ENCODE assay signal across 17 cellular contexts in genomic region chr13:98519976-98520375, GRCh38. TPM values are rescaled to one million over a fixed set of nuclear protein-coding genes. Genes with fewer than 3 reads are reported as not detected.
DNase-seq lines count a peak whose midpoint lies in the region; ATAC-seq and TF ChIP-seq lines count a peak whose summit lies in the region.
"Had no signal": no experiment of that assay in that cellular context is flagged by ENCODE, and none has a peak within 500 bp of the region (broad histone marks: within the 10 kb centered on the region; RNA-seq: fewer than 3 reads in every experiment).

No MANE protein-coding gene starts in this region.

- peak overlapping the region; percentile 44 to 59 for H3K27ac Mint-ChIP-seq in effector memory CD8-positive, alpha-beta T cell
- peak overlapping the region; percentile 77 for H3K27ac Mint-ChIP-seq in stimulated activated naive B cell treated with anti-CD40 and anti-IgM and Interleukin-4, amounts not matched to agents 10 μg/mL and 1 μg/mL and 100 μg/mL, for 72 hours

- H3K4me1 Mint-ChIP-seq in effector memory CD8-positive, alpha-beta T cell (ENCODE audit: low read depth in 2 of 2): peaks cover 70 to 77% of the 10 kb centered on the region in 2 donors
- peaks cover 74 to 96% of the 10 kb centered on the region in 2 donors for H3K4me1 Mint-ChIP-seq in stimulated activated naive B cell treated with anti-CD40 and anti-IgM and Interleukin-4, amounts not matched to agents 10 μg/mL and 1 μg/mL and 100 μg/mL, for 72 hours

- in situ Hi-C loops in SK-MEL-5 (cut with HindIII; ENCODE audit: low pct_unique_long_range_greater_than_20kb, low sequenced_read_pairs): no loop called here

- 46 to 65% (median 48%) methylated on average over 4 of the region's 4 CpGs for WGBS in heart left ventricle, 4 donors

- TF ChIP-seq POLR2A in heart left ventricle (IDR thresholded peaks at IDR 0.05): no peak

- H3K36me3 ChIP-seq in cardiac muscle cell (peaks cover 3% of the 10 kb centered on the region), heart left ventricle (peaks cover 0 to 23% (median 5%) of the 10 kb centered on the region in 9 donors)
- H3K36me3 ChIP-seq: thyroid gland had no signal

- H3K4me1 ChIP-seq in cardiac muscle cell (ENCODE audit: low read depth): peaks cover 56% of the 10 kb centered on the region
- peaks cover 7 to 89% (median 56%) of the 10 kb centered on the region in 12 donors for H3K4me1 ChIP-seq in heart left ventricle

- peaks cover 39% of the 10 kb centered on the region for H3K36me3 Mint-ChIP-seq in effector memory CD8-positive, alpha-beta T cell (ENCODE audit: insufficient read depth)
- H3K36me3 Mint-ChIP-seq in stimulated activated naive B cell treated with anti-CD40 and anti-IgM and Interleukin-4, amounts not matched to agents 10 μg/mL and 1 μg/mL and 100 μg/mL, for 72 hours: peaks cover 26 to 48% of the 10 kb centered on the region in 2 donors

- H3K9me3 ChIP-seq in cardiac muscle cell (ENCODE audit: low read depth): no peaks in the 10 kb centered on the region
- H3K9me3 ChIP-seq in heart left ventricle: no peaks in the 10 kb centered on the region
- H3K9me3 ChIP-seq: psoas muscle, thyroid gland had no signal

- H3K4me3 ChIP-seq in cardiac muscle cell: no peak overlapping the region
- H3K4me3 ChIP-seq in heart left ventricle: no peak overlapping the region
- H3K4me3 ChIP-seq: coronary artery, psoas muscle, thyroid gland had no signal

- H3K27me3 Mint-ChIP-seq in effector memory CD8-positive, alpha-beta T cell: no peaks in the 10 kb centered on the region
- H3K27me3 Mint-ChIP-seq in stimulated activated naive B cell treated with anti-CD40 and anti-IgM and Interleukin-4, amounts not matched to agents 10 μg/mL and 1 μg/mL and 100 μg/mL, for 72 hours: no peaks in the 10 kb centered on the region

- ATAC-seq in heart left ventricle: no peak
- ATAC-seq in effector memory CD8-positive, alpha-beta T cell (replicated peaks): no peak
- ATAC-seq in stimulated activated naive B cell treated with anti-CD40 and anti-IgM and Interleukin-4, amounts not matched to agents 10 μg/mL and 1 μg/mL and 100 μg/mL, for 72 hours (replicated peaks): no peak
- no peak for ATAC-seq in activated CD4-positive, CD25-positive, alpha-beta regulatory T cell treated with anti-CD3 and anti-CD28 coated beads, Interleukin-2, amount 50 U/mL, for 24 hours
- ATAC-seq: left ventricle myocardium superior had no signal

- H3K27me3 ChIP-seq in cardiac muscle cell (no peaks in the 10 kb centered on the region), heart left ventricle (no peaks in the 10 kb centered on the region)
- H3K27me3 ChIP-seq: thyroid gland had no signal

- no peaks in the 10 kb centered on the region for H3K9me3 Mint-ChIP-seq in effector memory CD8-positive, alpha-beta T cell
- H3K9me3 Mint-ChIP-seq in stimulated activated naive B cell treated with anti-CD40 and anti-IgM and Interleukin-4, amounts not matched to agents 10 μg/mL and 1 μg/mL and 100 μg/mL, for 72 hours: peaks cover 0 to 4% of the 10 kb centered on the region in 2 donors

- H3K4me3 Mint-ChIP-seq in effector memory CD8-positive, alpha-beta T cell: peak overlapping the region in 1 of 2 donors; percentile 0
- H3K4me3 Mint-ChIP-seq in stimulated activated naive B cell treated with anti-CD40 and anti-IgM and Interleukin-4, amounts not matched to agents 10 μg/mL and 1 μg/mL and 100 μg/mL, for 72 hours: no peak overlapping the region

- H3K27ac ChIP-seq in cardiac muscle cell (peak overlapping the region; percentile 73), heart left ventricle (no peak overlapping the region)
- H3K27ac ChIP-seq: coronary artery, epithelial cell of prostate, psoas muscle, thyroid gland had no signal

- intact Hi-C loops in heart left ventricle (cut with DNase I): no loop called here

- DNase-seq in cardiac muscle cell (ENCODE audit: low read depth in 1 of 2, low spot score in 1 of 2) (peak in 1 of 2 donors; percentile 56), heart left ventricle (no peak), SK-MEL-5 (ENCODE audit: low read depth, low spot score) (peak; percentile 23), NCI-H2227 (lab: John Stamatoyannopoulos, UW; ENCODE audit: unreplicated experiment) (no peak), NCI-H2196 (lab: John Stamatoyannopoulos, UW; ENCODE audit: unreplicated experiment) (no peak)
- DNase-seq in effector memory CD8-positive, alpha-beta T cell: no peak
- DNase-seq in stimulated activated naive B cell treated with anti-CD40 and anti-IgM and Interleukin-4, amounts not matched to agents 10 μg/mL and 1 μg/mL and 100 μg/mL, for 72 hours: no peak
- DNase-seq: activated CD4-positive, alpha-beta T cell treated with anti-CD3 and anti-CD28 coated beads, Interleukin-2, amount 50 U/mL, for 1 hour; left ventricle myocardium superior; NCI-H1436 treated with DMSO at 0.1 percent for 48 hours; psoas muscle; SIG-M5; small intestine; thyroid gland had no signal

- TF ChIP-seq CTCF in cardiac muscle cell (IDR thresholded peaks at IDR 0.05; ENCODE audit: low read depth, low read length) (no peak), heart left ventricle (IDR thresholded peaks at IDR 0.05) (no peak)

RNA-seq across cellular contexts. Expression of gene STK24, which starts 56.9 kb away (rescaled TPM):
- 76.7 and 83.3 TPM in 2 replicates for total RNA-seq in cardiac muscle cell
- polyA plus RNA-seq in cardiac muscle cell: 98.0 and 114 TPM in 2 replicates
- 10 to 100 TPM; 56.5 to 82.6 (median 63.0) TPM for total RNA-seq in heart left ventricle
- polyA plus RNA-seq in heart left ventricle: 10 to 100 TPM; 26.6 to 54.1 TPM
- 55.3 and 56.8 TPM in 2 replicates for total RNA-seq in SK-MEL-5 (2014; rRNA removed; shearing (Covaris generic))
- polyA plus RNA-seq in SK-MEL-5 (2015; cell fraction: cytosol; rRNA removed): 79.4 and 92.6 TPM in 2 replicates
- polyA plus RNA-seq in SK-MEL-5 (2015; cell fraction: nucleus; rRNA removed): 33.7 and 50.6 TPM in 2 replicates
